ENCODE assay signal across 1 cellular context in the genomic region with DNA sequence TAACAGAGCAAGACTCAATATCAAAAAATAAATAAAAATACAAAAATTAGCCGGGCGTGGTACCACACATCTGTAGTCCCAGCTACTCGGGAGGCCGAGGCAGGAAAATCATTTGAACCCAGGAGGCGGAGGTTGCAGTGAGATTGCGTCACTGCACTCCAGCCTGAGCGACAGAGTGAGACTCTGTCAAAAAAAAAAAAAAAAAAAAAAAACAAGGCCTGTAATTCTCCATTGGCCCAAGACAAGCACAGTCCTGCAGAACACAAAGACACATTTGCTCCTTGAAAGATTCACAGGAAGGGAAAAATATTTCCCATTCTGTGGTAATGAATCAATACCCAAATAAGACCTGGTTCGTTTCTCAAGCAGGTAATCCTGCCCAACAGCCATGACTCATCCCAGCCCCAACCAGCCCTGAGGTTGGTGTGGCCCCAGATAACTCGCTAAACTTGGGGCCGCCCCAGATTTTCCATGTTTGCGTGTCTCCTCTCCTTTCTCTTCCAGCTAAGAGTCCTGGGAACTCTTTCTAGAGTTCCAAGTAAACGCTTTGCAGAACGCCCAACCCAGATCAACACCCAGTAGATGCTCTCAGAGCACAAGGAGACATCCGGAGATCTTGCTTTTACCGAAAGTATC.
A peak's percentile ranks its signal among the peaks of the same experiment; 100 is the strongest.
TF ChIP-seq lines count a peak whose summit lies in the region.

No MANE protein-coding gene starts in this region.

TF ChIP-seq in HepG2, 621 proteins besides CTCF, POLR2A, EP300 and RAD21 (continues in another document):
- TF ChIP-seq ERF (CRISPR knock-in tag; IDR thresholded peaks at IDR 0.05), result 0 out of 2 replicates have a peak, but pooled peaks have one; percentile 16
- TF ChIP-seq HHEX (CRISPR knock-in tag; IDR thresholded peaks at IDR 0.05), result no peak
- TF ChIP-seq ZNF850 (CRISPR knock-in tag; conservative IDR thresholded peaks at IDR 0.05), result no peak
- TF ChIP-seq, protein P1, sequence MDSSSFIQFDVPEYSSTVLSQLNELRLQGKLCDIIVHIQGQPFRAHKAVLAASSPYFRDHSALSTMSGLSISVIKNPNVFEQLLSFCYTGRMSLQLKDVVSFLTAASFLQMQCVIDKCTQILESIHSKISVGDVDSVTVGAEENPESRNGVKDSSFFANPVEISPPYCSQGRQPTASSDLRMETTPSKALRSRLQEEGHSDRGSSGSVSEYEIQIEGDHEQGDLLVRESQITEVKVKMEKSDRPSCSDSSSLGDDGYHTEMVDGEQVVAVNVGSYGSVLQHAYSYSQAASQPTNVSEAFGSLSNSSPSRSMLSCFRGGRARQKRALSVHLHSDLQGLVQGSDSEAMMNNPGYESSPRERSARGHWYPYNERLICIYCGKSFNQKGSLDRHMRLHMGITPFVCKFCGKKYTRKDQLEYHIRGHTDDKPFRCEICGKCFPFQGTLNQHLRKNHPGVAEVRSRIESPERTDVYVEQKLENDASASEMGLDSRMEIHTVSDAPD (CRISPR knock-in tag; IDR thresholded peaks at IDR 0.05), result no peak
- no peak for TF ChIP-seq MAX (IDR thresholded peaks at IDR 0.05)
- TF ChIP-seq CAMTA2 (CRISPR knock-in tag; IDR thresholded peaks at IDR 0.05; ENCODE audit: borderline replicate concordance), result no peak
- TF ChIP-seq FOSL2 (CRISPR knock-in tag; IDR thresholded peaks at IDR 0.05), result peak; percentile 95
- TF ChIP-seq ZNF770 (CRISPR knock-in tag; IDR thresholded peaks at IDR 0.05), result peak; percentile 75; the same call in 1 of the 2 replicates
- TF ChIP-seq CEBPG (CRISPR knock-in tag; IDR thresholded peaks at IDR 0.05), result peak; percentile 72
- TF ChIP-seq ZNF138 (CRISPR knock-in tag; IDR thresholded peaks at IDR 0.05; ENCODE audit: low read depth), result no peak
- TF ChIP-seq, protein P2, sequence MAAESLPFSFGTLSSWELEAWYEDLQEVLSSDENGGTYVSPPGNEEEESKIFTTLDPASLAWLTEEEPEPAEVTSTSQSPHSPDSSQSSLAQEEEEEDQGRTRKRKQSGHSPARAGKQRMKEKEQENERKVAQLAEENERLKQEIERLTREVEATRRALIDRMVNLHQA (CRISPR knock-in tag; IDR thresholded peaks at IDR 0.05), result peak; percentile 72; the same call in 1 of the 2 replicates
- TF ChIP-seq RERE (CRISPR knock-in tag; IDR thresholded peaks at IDR 0.05; ENCODE audit: low read depth), result no peak
- TF ChIP-seq ZNF644 (CRISPR knock-in tag; IDR thresholded peaks at IDR 0.05; ENCODE audit: low read depth), result 0 out of 2 replicates have a peak, but pooled peaks have one; percentile 16
- no peak for TF ChIP-seq ZNF75D (CRISPR knock-in tag; IDR thresholded peaks at IDR 0.05; ENCODE audit: borderline replicate concordance)
- peak; percentile 36 for TF ChIP-seq XRCC5 (optimal IDR thresholded peaks at IDR 0.05; ENCODE audit: low read length)
- no peak for TF ChIP-seq TAF15 (IDR thresholded peaks at IDR 0.05; ENCODE audit: low read depth, low read length, poor library complexity, severe bottlenecking)
- peak; percentile 47; the same call in 1 of the 2 replicates for TF ChIP-seq ATF3 (CRISPR knock-in tag; IDR thresholded peaks at IDR 0.05)
- TF ChIP-seq ZNF713 (CRISPR knock-in tag; IDR thresholded peaks at IDR 0.05), result no peak
- no peak for TF ChIP-seq ZNF557 (CRISPR knock-in tag; IDR thresholded peaks at IDR 0.05)
- TF ChIP-seq PRPF4 (IDR thresholded peaks at IDR 0.05; ENCODE audit: low read depth, low read length, poor library complexity, severe bottlenecking), result no peak
- TF ChIP-seq, protein P3, sequence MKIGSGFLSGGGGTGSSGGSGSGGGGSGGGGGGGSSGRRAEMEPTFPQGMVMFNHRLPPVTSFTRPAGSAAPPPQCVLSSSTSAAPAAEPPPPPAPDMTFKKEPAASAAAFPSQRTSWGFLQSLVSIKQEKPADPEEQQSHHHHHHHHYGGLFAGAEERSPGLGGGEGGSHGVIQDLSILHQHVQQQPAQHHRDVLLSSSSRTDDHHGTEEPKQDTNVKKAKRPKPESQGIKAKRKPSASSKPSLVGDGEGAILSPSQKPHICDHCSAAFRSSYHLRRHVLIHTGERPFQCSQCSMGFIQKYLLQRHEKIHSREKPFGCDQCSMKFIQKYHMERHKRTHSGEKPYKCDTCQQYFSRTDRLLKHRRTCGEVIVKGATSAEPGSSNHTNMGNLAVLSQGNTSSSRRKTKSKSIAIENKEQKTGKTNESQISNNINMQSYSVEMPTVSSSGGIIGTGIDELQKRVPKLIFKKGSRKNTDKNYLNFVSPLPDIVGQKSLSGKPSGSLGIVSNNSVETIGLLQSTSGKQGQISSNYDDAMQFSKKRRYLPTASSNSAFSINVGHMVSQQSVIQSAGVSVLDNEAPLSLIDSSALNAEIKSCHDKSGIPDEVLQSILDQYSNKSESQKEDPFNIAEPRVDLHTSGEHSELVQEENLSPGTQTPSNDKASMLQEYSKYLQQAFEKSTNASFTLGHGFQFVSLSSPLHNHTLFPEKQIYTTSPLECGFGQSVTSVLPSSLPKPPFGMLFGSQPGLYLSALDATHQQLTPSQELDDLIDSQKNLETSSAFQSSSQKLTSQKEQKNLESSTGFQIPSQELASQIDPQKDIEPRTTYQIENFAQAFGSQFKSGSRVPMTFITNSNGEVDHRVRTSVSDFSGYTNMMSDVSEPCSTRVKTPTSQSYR (CRISPR knock-in tag; IDR thresholded peaks at IDR 0.05; ENCODE audit: borderline replicate concordance), result no peak
- no peak for TF ChIP-seq KLF15 (CRISPR knock-in tag; IDR thresholded peaks at IDR 0.05; ENCODE audit: borderline replicate concordance)
- 0 out of 2 replicates have a peak, but pooled peaks have one; percentile 14 for TF ChIP-seq ZNF580 (CRISPR knock-in tag; IDR thresholded peaks at IDR 0.05; ENCODE audit: borderline replicate concordance, low read depth)
- TF ChIP-seq, protein P4, sequence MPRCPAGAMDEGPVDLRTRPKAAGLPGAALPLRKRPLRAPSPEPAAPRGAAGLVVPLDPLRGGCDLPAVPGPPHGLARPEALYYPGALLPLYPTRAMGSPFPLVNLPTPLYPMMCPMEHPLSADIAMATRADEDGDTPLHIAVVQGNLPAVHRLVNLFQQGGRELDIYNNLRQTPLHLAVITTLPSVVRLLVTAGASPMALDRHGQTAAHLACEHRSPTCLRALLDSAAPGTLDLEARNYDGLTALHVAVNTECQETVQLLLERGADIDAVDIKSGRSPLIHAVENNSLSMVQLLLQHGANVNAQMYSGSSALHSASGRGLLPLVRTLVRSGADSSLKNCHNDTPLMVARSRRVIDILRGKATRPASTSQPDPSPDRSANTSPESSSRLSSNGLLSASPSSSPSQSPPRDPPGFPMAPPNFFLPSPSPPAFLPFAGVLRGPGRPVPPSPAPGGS (CRISPR knock-in tag; IDR thresholded peaks at IDR 0.05), result no peak
- no peak for TF ChIP-seq MED8 (CRISPR knock-in tag; IDR thresholded peaks at IDR 0.05; ENCODE audit: insufficient replicate concordance)
- TF ChIP-seq HNRNPK (IDR thresholded peaks at IDR 0.05; ENCODE audit: low read depth, low read length, poor library complexity, severe bottlenecking), result no peak
- 0 out of 2 replicates have a peak, but pooled peaks have one; percentile 27 for TF ChIP-seq ZNF605 (CRISPR knock-in tag; IDR thresholded peaks at IDR 0.05)
- TF ChIP-seq, protein P5, sequence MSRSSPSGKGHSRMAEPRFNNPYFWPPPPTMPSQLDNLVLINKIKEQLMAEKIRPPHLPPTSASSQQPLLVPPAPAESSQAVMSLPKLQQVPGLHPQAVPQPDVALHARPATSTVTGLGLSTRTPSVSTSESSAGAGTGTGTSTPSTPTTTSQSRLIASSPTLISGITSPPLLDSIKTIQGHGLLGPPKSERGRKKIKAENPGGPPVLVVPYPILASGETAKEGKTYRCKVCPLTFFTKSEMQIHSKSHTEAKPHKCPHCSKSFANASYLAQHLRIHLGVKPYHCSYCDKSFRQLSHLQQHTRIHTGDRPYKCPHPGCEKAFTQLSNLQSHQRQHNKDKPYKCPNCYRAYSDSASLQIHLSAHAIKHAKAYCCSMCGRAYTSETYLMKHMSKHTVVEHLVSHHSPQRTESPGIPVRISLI (CRISPR knock-in tag; IDR thresholded peaks at IDR 0.05; ENCODE audit: borderline replicate concordance), result peak; percentile 74
- peak in 1 of 2 experiments; percentile 96; a peak in 2 of 4 replicates for TF ChIP-seq ATF4 (CRISPR knock-in tag; IDR thresholded peaks at IDR 0.05)
- TF ChIP-seq TARDBP (CRISPR knock-in tag; IDR thresholded peaks at IDR 0.05), result no peak
- TF ChIP-seq ZFP91 (CRISPR knock-in tag; IDR thresholded peaks at IDR 0.05; ENCODE audit: borderline replicate concordance), result no peak
- 0 out of 2 replicates have a peak, but pooled peaks have one; percentile 24 for TF ChIP-seq GATAD2A (CRISPR knock-in tag; IDR thresholded peaks at IDR 0.05)
